Comparison of ENCODE assay signal across 18 cellular contexts in the genomic region with DNA sequence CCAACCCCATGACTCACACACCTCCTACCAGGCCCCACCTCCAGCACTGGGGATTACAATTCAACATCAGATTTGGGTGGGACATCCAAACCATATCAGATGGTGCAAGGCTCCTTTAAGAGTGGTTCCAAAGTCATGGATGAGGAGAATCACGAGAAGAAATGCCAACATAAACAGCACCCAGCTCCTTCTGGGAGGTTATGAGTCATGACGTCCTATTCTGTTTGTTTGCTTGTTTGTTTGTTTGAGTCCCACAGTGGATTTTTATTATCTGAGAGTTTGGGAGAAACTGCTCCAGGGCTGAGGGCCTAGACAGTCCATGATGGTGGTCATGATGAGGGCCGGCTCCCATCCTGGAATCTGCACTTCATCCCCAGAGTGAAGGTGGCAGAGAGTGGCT.
DNase-seq lines count a peak whose midpoint lies in the region; ATAC-seq and TF ChIP-seq lines count a peak whose summit lies in the region.
"Had no signal": no experiment of that assay in that cellular context is flagged by ENCODE, and none has a peak within 500 bp of the region (broad histone marks: within the 10 kb centered on the region; RNA-seq: fewer than 3 reads in every experiment).

No MANE protein-coding gene starts in this region.

- peak; percentile 4 for DNase-seq in DMS79 treated with DMSO at 0.1 percent for 48 hours (lab: John Stamatoyannopoulos, UW)
- DNase-seq in DMS79 (lab: John Stamatoyannopoulos, UW), result no peak
- DNase-seq in MG63, result peak; percentile 19
- peak; percentile 6 for DNase-seq in colonic mucosa
- DNase-seq in germinal center (ENCODE audit: low spot score), result no peak
- no peak for DNase-seq in right lobe of liver
- no peak for DNase-seq in natural killer cell treated with Interleukin-12 subunit alpha and Interleukin-12 subunit beta and Interleukin-15 and Interleukin-18, amount 100 ng/mL, for 72 hours (ENCODE audit: low spot score)
- DNase-seq: 8988T; Calu3; CD8-positive, alpha-beta T cell; GF-D8; GOT3; H7; HFFc6 had no signal

- no peak for TF ChIP-seq POLR2A in right lobe of liver (IDR thresholded peaks at IDR 0.05)

- intact Hi-C loops in colonic mucosa (cut with DNase I) (no loop called here), right lobe of liver (cut with DNase I) (no loop called here)

- H3K36me3 ChIP-seq in MG63 (no peaks in the 10 kb centered on the region), colonic mucosa (no peaks in the 10 kb centered on the region), right lobe of liver (no peaks in the 10 kb centered on the region)
- H3K36me3 ChIP-seq: BLaER1 treated with 17β-estradiol and CSF1 and Interleukin-3, amounts not matched to agents 10 nM and 100 nM had no signal

- TF ChIP-seq CTCF in colonic mucosa (IDR thresholded peaks at IDR 0.05) (no peak), right lobe of liver (IDR thresholded peaks at IDR 0.05) (no peak)

- no peak overlapping the region for H3K4me3 Mint-ChIP-seq in natural killer cell treated with Interleukin-12 subunit alpha and Interleukin-12 subunit beta and Interleukin-15 and Interleukin-18, amount 100 ng/mL, for 72 hours
- H3K4me3 Mint-ChIP-seq: B cell; CD8-positive, alpha-beta T cell; HFFc6 had no signal

- no peaks in the 10 kb centered on the region for H3K4me1 Mint-ChIP-seq in natural killer cell treated with Interleukin-12 subunit alpha and Interleukin-12 subunit beta and Interleukin-15 and Interleukin-18, amount 100 ng/mL, for 72 hours (ENCODE audit: low read depth in 2 of 2)
- H3K4me1 Mint-ChIP-seq: B cell had no signal

- H3K27me3 Mint-ChIP-seq in natural killer cell treated with Interleukin-12 subunit alpha and Interleukin-12 subunit beta and Interleukin-15 and Interleukin-18, amount 100 ng/mL, for 72 hours, result peaks cover 23 to 33% of the 10 kb centered on the region in 2 donors

- no peak overlapping the region for H3K27ac Mint-ChIP-seq in natural killer cell treated with Interleukin-12 subunit alpha and Interleukin-12 subunit beta and Interleukin-15 and Interleukin-18, amount 100 ng/mL, for 72 hours
- H3K27ac Mint-ChIP-seq: B cell; CD8-positive, alpha-beta T cell; HFFc6 had no signal

- H3K4me3 ChIP-seq in MG63 (no peak overlapping the region), colonic mucosa (no peak overlapping the region), right lobe of liver (no peak overlapping the region)
- H3K4me3 ChIP-seq: BLaER1 treated with 17β-estradiol and CSF1 and Interleukin-3, amounts not matched to agents 10 nM and 100 nM had no signal

- H3K9me3 Mint-ChIP-seq in natural killer cell treated with Interleukin-12 subunit alpha and Interleukin-12 subunit beta and Interleukin-15 and Interleukin-18, amount 100 ng/mL, for 72 hours, result no peaks in the 10 kb centered on the region
- H3K9me3 Mint-ChIP-seq: CD8-positive, alpha-beta T cell had no signal

- H3K4me1 ChIP-seq in colonic mucosa (no peaks in the 10 kb centered on the region), right lobe of liver (peaks cover 0 to 12% (median 5%) of the 10 kb centered on the region in 4 donors)

- ATAC-seq in right lobe of liver, result no peak
- no peak for ATAC-seq in natural killer cell treated with Interleukin-12 subunit alpha and Interleukin-12 subunit beta and Interleukin-15 and Interleukin-18, amount 100 ng/mL, for 72 hours
- ATAC-seq: CD8-positive, alpha-beta T cell; HCT116 had no signal

- H3K27ac ChIP-seq in colonic mucosa, result no peak overlapping the region
- H3K27ac ChIP-seq in right lobe of liver, result no peak overlapping the region
- H3K27ac ChIP-seq: BLaER1 treated with 17β-estradiol and CSF1 and Interleukin-3, amounts not matched to agents 10 nM and 100 nM; HL-60 had no signal

- WGBS in right lobe of liver (ENCODE audit: insufficient coverage, low coverage, low lambda C conversion rate, missing lambda C conversion rate), result 55% methylated on average over 3 of the region's 3 CpGs

- H3K9me3 ChIP-seq in MG63, result no peaks in the 10 kb centered on the region
- no peaks in the 10 kb centered on the region for H3K9me3 ChIP-seq in colonic mucosa
- no peaks in the 10 kb centered on the region for H3K9me3 ChIP-seq in right lobe of liver

- H3K27me3 ChIP-seq in MG63 (no peaks in the 10 kb centered on the region), colonic mucosa (no peaks in the 10 kb centered on the region), right lobe of liver (no peaks in the 10 kb centered on the region)
- H3K27me3 ChIP-seq: BLaER1 treated with 17β-estradiol and CSF1 and Interleukin-3, amounts not matched to agents 10 nM and 100 nM had no signal

- no peaks in the 10 kb centered on the region for H3K36me3 Mint-ChIP-seq in natural killer cell treated with Interleukin-12 subunit alpha and Interleukin-12 subunit beta and Interleukin-15 and Interleukin-18, amount 100 ng/mL, for 72 hours
- H3K36me3 Mint-ChIP-seq: CD8-positive, alpha-beta T cell had no signal

- H3K9ac ChIP-seq in colonic mucosa (ENCODE audit: low read depth in 2 of 2, low read length in 2 of 2), result no peak overlapping the region
- H3K9ac ChIP-seq: BLaER1 treated with 17β-estradiol and CSF1 and Interleukin-3, amounts not matched to agents 10 nM and 100 nM had no signal

Comparison
In these comparisons a context has a peak if more than half of its experiments do, and no peak if none do; other contexts are left out.
1. DNase-seq: peak in DMS79 treated with DMSO at 0.1 percent for 48 hours (single experiment), MG63 (single experiment) and colonic mucosa (single experiment); none in DMS79 (single experiment), germinal center (single experiment), right lobe of liver (0 of 3) and natural killer cell treated with Interleukin-12 subunit alpha and Interleukin-12 subunit beta and Interleukin-15 and Interleukin-18, amount 100 ng/mL, for 72 hours (single experiment).